ENCODE assay signal across 1 cellular context in the genomic region with DNA sequence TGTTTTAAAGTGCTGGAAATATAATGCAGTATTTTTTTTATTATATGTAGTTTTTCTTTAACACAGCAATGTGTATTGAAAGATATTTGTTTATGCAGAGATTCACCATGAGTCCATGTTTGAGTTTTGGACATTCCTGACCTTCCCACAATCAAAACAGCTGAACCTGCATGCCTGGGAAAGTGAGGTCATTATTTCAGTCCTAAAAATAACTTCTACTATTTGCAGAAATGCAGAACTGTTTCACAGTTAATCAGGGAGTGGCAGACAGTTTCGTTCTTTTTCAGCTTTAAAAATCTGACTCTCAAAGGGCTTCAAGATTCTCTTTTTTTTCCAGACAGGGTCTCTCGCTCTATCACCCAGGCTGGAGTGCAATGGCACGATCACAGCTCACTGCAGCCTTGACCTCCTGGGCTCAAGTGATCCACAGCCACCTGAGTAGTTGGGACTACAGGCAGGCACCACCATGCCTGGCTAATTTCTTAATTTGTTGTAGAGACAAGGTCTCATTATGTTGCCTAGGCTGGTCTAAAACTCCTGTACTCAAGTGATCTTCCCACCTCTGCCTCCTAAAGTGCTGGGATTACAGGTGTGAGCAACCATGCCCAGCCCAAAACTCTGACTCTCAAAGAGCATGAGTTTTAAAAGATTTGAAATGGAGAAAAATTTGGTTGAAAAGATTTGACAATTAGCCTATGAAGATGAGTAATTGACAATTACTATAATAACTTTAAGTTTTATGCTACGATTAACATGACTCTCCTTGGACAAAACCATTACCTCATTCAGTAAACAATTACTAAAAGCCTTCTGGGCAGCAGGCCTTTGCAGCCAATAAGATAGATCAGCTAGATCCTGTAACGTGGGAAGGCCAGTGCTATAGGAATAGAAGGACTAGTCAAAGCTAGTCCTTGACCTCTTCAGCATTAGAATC.
TF ChIP-seq lines count a peak whose summit lies in the region.

No MANE protein-coding gene starts in this region.

TF ChIP-seq in IMR-90, 13 proteins besides CTCF, POLR2A, EP300 and RAD21:
- TF ChIP-seq NFE2L2 (IDR thresholded peaks at IDR 0.05; ENCODE audit: low read depth, low read length) (no peak), SMC3 (IDR thresholded peaks at IDR 0.05; ENCODE audit: low read depth, low read length) (no peak), CHD1 (IDR thresholded peaks at IDR 0.05; ENCODE audit: low read depth, low read length) (no peak), BHLHE40 (IDR thresholded peaks at IDR 0.05; ENCODE audit: low read depth, low read length) (0 out of 2 replicates have a peak, but pooled peaks have one; percentile 3), RCOR1 (IDR thresholded peaks at IDR 0.05; ENCODE audit: insufficient replicate concordance, low read length) (no peak), MAFK (IDR thresholded peaks at IDR 0.05; ENCODE audit: low read depth, low read length) (peak; percentile 50), CEBPB (IDR thresholded peaks at IDR 0.05; ENCODE audit: low read depth, low read length) (no peak), RFX5 (IDR thresholded peaks at IDR 0.05; ENCODE audit: low read depth, low read length) (no peak), MAZ (IDR thresholded peaks at IDR 0.05; ENCODE audit: borderline replicate concordance, low read depth, low read length) (no peak), FOS (IDR thresholded peaks at IDR 0.05; ENCODE audit: low read depth, low read length) (0 out of 2 replicates have a peak, but pooled peaks have one; percentile 6), MXI1 (IDR thresholded peaks at IDR 0.05; ENCODE audit: borderline replicate concordance, low read depth, low read length) (no peak)
- TF ChIP-seq, protein P1, sequence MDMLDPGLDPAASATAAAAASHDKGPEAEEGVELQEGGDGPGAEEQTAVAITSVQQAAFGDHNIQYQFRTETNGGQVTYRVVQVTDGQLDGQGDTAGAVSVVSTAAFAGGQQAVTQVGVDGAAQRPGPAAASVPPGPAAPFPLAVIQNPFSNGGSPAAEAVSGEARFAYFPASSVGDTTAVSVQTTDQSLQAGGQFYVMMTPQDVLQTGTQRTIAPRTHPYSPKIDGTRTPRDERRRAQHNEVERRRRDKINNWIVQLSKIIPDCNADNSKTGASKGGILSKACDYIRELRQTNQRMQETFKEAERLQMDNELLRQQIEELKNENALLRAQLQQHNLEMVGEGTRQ (IDR thresholded peaks at IDR 0.05; ENCODE audit: low read depth, low read length): no peak
- TF ChIP-seq, protein P2, sequence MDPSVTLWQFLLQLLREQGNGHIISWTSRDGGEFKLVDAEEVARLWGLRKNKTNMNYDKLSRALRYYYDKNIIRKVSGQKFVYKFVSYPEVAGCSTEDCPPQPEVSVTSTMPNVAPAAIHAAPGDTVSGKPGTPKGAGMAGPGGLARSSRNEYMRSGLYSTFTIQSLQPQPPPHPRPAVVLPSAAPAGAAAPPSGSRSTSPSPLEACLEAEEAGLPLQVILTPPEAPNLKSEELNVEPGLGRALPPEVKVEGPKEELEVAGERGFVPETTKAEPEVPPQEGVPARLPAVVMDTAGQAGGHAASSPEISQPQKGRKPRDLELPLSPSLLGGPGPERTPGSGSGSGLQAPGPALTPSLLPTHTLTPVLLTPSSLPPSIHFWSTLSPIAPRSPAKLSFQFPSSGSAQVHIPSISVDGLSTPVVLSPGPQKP (IDR thresholded peaks at IDR 0.05; ENCODE audit: borderline replicate concordance, low read depth, low read length): no peak
TF ChIP-seq in IMR-90: peak in this region for 3.
